8 cellular contexts compared by ENCODE assay signal in the genomic region with DNA sequence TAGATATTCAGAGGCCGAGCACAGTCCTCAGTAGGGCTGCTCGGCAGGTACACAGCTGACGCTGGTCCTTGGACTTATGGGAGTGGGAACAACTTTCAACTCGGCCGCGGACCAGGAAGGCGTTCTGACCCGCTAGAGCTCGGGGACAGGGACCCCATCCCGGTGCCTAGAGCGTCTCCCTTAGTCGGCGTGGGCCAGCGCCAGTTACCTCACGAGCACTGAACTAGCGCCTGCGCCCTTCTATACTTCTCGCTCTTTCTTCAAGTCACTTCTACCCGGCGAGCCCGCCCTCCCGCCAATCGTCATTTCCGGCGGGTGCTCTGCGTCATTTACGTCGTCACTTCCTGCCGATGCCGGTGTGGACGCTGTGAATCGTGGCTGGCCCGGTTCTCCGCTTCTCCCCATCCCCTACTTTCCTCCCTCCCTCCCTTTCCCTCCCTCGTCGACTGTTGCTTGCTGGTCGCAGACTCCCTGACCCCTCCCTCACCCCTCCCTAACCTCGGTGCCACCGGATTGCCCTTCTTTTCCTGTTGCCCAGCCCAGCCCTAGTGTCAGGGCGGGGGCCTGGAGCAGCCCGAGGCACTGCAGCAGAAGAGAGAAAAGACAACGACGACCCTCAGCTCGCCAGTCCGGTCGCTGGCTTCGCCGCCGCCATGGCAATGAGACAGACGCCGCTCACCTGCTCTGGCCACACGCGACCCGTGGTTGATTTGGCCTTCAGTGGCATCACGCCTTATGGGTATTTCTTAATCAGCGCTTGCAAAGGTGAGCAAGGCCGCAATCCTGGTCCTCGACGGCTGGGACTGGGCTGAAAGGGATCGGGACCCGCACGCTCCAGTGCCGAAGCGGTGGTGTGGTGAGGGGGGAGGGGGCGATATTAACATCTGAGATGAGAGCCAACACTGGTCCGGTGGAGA. TPM values are rescaled to one million over a fixed set of nuclear protein-coding genes. Genes with fewer than 3 reads are reported as not detected.
A peak's percentile ranks its signal among the peaks of the same experiment; 100 is the strongest.
DNase-seq lines count a peak whose midpoint lies in the region; TF ChIP-seq lines count a peak whose summit lies in the region.

A gene with protein sequence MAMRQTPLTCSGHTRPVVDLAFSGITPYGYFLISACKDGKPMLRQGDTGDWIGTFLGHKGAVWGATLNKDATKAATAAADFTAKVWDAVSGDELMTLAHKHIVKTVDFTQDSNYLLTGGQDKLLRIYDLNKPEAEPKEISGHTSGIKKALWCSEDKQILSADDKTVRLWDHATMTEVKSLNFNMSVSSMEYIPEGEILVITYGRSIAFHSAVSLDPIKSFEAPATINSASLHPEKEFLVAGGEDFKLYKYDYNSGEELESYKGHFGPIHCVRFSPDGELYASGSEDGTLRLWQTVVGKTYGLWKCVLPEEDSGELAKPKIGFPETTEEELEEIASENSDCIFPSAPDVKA (plus strand): TSS at position 333 of the 917 bp plus-strand sequence. CDS start 321 bp downstream, at position 654.

- no CpG with 5 or more reads among the region's 66 CpGs for WGBS in neuronal stem cell (ENCODE audit: extremely low coverage in 2 of 2, insufficient read length in 2 of 2, insufficient replicate concordance in 1 of 2), 2 donors

- H2BK5ac ChIP-seq in neuronal stem cell (ENCODE audit: low read length): peak within 1 kb of the TSS; percentile 22

- peak within 1 kb of the TSS; percentile 53 for H2AK5ac ChIP-seq in neuronal stem cell (ENCODE audit: low read depth, low read length)

- peak within 1 kb of the TSS; percentile 15 for H2BK15ac ChIP-seq in neuronal stem cell (ENCODE audit: low read length)

- peak within 1 kb of the TSS; percentile 9 for H3K14ac ChIP-seq in neuronal stem cell (ENCODE audit: low read length)

- CTCF ChIA-PET in HEK293T (lab: Yijun Ruan, JAX): interaction anchor here (1.4 to 1.5 kb wide), 2 partner anchors 15 to 17 kb away, joined by 3 to 5 read pairs; no protein-coding TSS in a partner anchor

- peak within 1 kb of the TSS; percentile 87 for H2AFZ ChIP-seq in neuronal stem cell (ENCODE audit: low read length)

- peak within 1 kb of the TSS; percentile 89 to 92 for H3K4me3 ChIP-seq in neuronal stem cell (ENCODE audit: low read length in 2 of 2)

- H3K36me3 ChIP-seq in neuronal stem cell (replicated peaks in 1 of 2; ENCODE audit: control insufficient read depth in 2 of 2, insufficient read depth in 2 of 2, low read length in 2 of 2): peaks cover 3 to 38% of the 10 kb centered on the region in 2 donors

- no peak within 1 kb of the TSS for H4K91ac ChIP-seq in neuronal stem cell (ENCODE audit: low read depth, low read length, poor library complexity)

- peak within 1 kb of the TSS; percentile 68 for H3K23ac ChIP-seq in neuronal stem cell (ENCODE audit: low read depth, low read length, poor library complexity)

- POLR2A ChIA-PET in HEK293T (lab: Yijun Ruan, JAX): interaction anchor here (0.7 to 2.5 kb wide), 12 partner anchors 12 to 1079 kb away, joined by 3 to 19 read pairs (median 3); partner anchors contain the start of genes C12orf60, DERA and WBP11

- H3K9ac ChIP-seq in neuronal stem cell (ENCODE audit: low read depth, low read length, poor library complexity): peak within 1 kb of the TSS; percentile 90

- TF ChIP-seq CTCF in subcutaneous adipose tissue (IDR thresholded peaks at IDR 0.05; ENCODE audit: low read depth): no peak

- H3K27ac ChIP-seq in neuronal stem cell (replicated peaks; ENCODE audit: low read length): peak within 1 kb of the TSS; percentile 88

- DNase-seq in GF-D8 (lab: John Stamatoyannopoulos, UW) (peak; percentile 66), HEK293T (ENCODE audit: extremely low spot score) (peak; percentile 92), MV-4-11 (lab: John Stamatoyannopoulos, UW) (peak; percentile 95), SK-MEL-5 (ENCODE audit: low read depth, low spot score) (peak; percentile 97), foreskin melanocyte (peak; percentile 94), neuronal stem cell (ENCODE audit: low spot score) (peak; percentile 95)
- DNase-seq in activated naive CD4-positive, alpha-beta T cell treated with Interleukin-2 at 50 U/mL for 16 hours: peak; percentile 96

- no peak within 1 kb of the TSS for H4K8ac ChIP-seq in neuronal stem cell (ENCODE audit: low read depth, low read length)

- peaks cover 2 to 6% of the 10 kb centered on the region in 2 donors for H3K4me1 ChIP-seq in neuronal stem cell (ENCODE audit: control insufficient read depth in 2 of 2, insufficient read depth in 1 of 2, low read depth in 1 of 2, low read length in 2 of 2)

- H3K9me3 ChIP-seq in neuronal stem cell (replicated peaks in 1 of 2; ENCODE audit: control insufficient read depth in 2 of 2, insufficient read depth in 1 of 2, low read depth in 1 of 2, low read length in 2 of 2): no peaks in the 10 kb centered on the region

- in situ Hi-C loops in SK-MEL-5 (cut with HindIII; ENCODE audit: low pct_unique_long_range_greater_than_20kb, low sequenced_read_pairs): no loop called here

- H3K18ac ChIP-seq in neuronal stem cell (ENCODE audit: low read length): peak within 1 kb of the TSS; percentile 97

- H3K4ac ChIP-seq in neuronal stem cell (ENCODE audit: low read length): no peak within 1 kb of the TSS

- H2BK12ac ChIP-seq in neuronal stem cell (ENCODE audit: low read length): peak within 1 kb of the TSS; percentile 33

- H3K79me1 ChIP-seq in neuronal stem cell (ENCODE audit: low read depth, low read length): peaks cover 2% of the 10 kb centered on the region

- H3K27me3 ChIP-seq in neuronal stem cell (ENCODE audit: control insufficient read depth in 3 of 3, insufficient read depth in 3 of 3, low read depth in 1 of 3, low read length in 3 of 3): no peaks in the 10 kb centered on the region

- peak within 1 kb of the TSS; percentile 70 for H2BK120ac ChIP-seq in neuronal stem cell (ENCODE audit: low read depth, low read length)

- H3K4me2 ChIP-seq in neuronal stem cell (ENCODE audit: insufficient read depth, low read length, poor library complexity, severe bottlenecking): peak within 1 kb of the TSS; percentile 63

TF ChIP-seq in HEK293T, 16 proteins besides CTCF, POLR2A, EP300 and RAD21:
- no peak for TF ChIP-seq ARNT (IDR thresholded peaks at IDR 0.05)
- TF ChIP-seq, protein P1, sequence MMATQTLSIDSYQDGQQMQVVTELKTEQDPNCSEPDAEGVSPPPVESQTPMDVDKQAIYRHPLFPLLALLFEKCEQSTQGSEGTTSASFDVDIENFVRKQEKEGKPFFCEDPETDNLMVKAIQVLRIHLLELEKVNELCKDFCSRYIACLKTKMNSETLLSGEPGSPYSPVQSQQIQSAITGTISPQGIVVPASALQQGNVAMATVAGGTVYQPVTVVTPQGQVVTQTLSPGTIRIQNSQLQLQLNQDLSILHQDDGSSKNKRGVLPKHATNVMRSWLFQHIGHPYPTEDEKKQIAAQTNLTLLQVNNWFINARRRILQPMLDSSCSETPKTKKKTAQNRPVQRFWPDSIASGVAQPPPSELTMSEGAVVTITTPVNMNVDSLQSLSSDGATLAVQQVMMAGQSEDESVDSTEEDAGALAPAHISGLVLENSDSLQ (IDR thresholded peaks at IDR 0.05): peak; percentile 64
- no peak for TF ChIP-seq LEF1 (IDR thresholded peaks at IDR 0.05; ENCODE audit: borderline replicate concordance)
- TF ChIP-seq L3MBTL2 (conservative IDR thresholded peaks at IDR 0.05): peak; percentile 76
- TF ChIP-seq ELF4 (IDR thresholded peaks at IDR 0.05): peak; percentile 33; the same call in 1 of the 2 replicates
- no peak for TF ChIP-seq ZNF384 (IDR thresholded peaks at IDR 0.05)
- TF ChIP-seq SP1 (IDR thresholded peaks at IDR 0.05): no peak
- TF ChIP-seq BHLHE40 (IDR thresholded peaks at IDR 0.05; ENCODE audit: borderline replicate concordance): no peak
- TF ChIP-seq FOXK2 (IDR thresholded peaks at IDR 0.05): no peak

RNA-seq across cellular contexts. Expression of the gene that starts here (rescaled TPM):
- 108 and 114 TPM in 2 replicates for total RNA-seq in SK-MEL-5 (2014; rRNA removed; shearing (Covaris generic))
- 169 and 179 TPM in 2 replicates for polyA plus RNA-seq in SK-MEL-5 (2015; cell fraction: cytosol; rRNA removed)
- polyA plus RNA-seq in SK-MEL-5 (2015; cell fraction: nucleus; rRNA removed): 59.9 and 100 TPM in 2 replicates
- 242 TPM for polyA plus RNA-seq in neuronal stem cell (2013, experiment 1 of 2)
- polyA plus RNA-seq in neuronal stem cell (2013, experiment 2 of 2): 246 TPM
- 10 to 100 TPM; 66.1 to 97.2 (median 75.5) TPM for total RNA-seq in subcutaneous adipose tissue

Comparison
In these comparisons a context has a peak if more than half of its experiments do, and no peak if none do; other contexts are left out.
1. Peak in every context shown above with its lines: DNase-seq, H3K4me3 ChIP-seq and H3K27ac ChIP-seq.